ENCODE assay signal across 1 cellular context in the genomic region with DNA sequence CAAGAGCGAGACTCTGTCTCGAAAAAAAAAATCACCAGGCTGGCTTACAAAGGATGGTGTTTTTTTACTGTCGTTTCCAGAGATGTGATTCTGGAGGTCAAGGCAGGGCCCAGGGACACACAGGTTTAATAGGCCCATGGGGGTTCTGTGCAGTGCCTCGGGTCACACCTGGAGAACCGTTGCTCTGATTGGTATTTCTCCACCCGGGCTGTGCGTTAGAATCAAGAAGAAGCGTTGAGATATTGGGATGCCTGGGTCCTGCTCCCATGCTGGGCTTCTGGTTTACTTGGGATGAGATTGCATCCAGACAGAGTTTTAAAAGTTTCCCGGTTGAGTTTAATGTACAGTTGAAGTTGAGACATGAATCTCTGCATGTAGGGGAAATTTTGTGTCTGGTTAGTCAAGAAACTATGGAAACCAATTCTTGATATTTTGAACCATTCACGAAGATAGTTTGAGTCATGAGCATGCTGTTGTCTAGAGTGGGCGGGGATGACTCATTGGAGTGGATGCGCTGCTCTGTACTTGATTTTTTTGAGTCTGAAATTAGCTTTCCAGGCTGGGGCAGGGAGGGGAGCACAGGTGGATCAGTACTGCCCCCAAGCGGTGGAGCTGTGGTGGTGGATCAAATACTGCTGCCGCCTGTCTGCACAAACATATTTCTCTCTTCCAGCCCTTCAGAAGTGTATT.
TF ChIP-seq lines count a peak whose summit lies in the region.

No MANE protein-coding gene starts in this region.

TF ChIP-seq in SK-N-SH, 30 proteins besides CTCF, POLR2A, EP300 and RAD21 (continued from another document):
- peak; percentile 98 for TF ChIP-seq FOSL2 (IDR thresholded peaks at IDR 0.05; ENCODE audit: borderline replicate concordance, low read depth)
- TF ChIP-seq RXRA (IDR thresholded peaks at IDR 0.05; ENCODE audit: borderline replicate concordance, low read depth) = no peak
- TF ChIP-seq SIN3A (IDR thresholded peaks at IDR 0.05; ENCODE audit: borderline replicate concordance, low read depth, low read length) = peak; percentile 64; the same call in 1 of the 2 replicates
- TF ChIP-seq GATA2 (CRISPR knock-in tag; IDR thresholded peaks at IDR 0.05) = no peak
- no peak for TF ChIP-seq EZH2phosphoT487 (IDR thresholded peaks at IDR 0.05; ENCODE audit: borderline replicate concordance, low read depth)
- TF ChIP-seq RFX5 (IDR thresholded peaks at IDR 0.05; ENCODE audit: low read length) = peak; percentile 75
- TF ChIP-seq, protein P1, sequence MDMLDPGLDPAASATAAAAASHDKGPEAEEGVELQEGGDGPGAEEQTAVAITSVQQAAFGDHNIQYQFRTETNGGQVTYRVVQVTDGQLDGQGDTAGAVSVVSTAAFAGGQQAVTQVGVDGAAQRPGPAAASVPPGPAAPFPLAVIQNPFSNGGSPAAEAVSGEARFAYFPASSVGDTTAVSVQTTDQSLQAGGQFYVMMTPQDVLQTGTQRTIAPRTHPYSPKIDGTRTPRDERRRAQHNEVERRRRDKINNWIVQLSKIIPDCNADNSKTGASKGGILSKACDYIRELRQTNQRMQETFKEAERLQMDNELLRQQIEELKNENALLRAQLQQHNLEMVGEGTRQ (IDR thresholded peaks at IDR 0.05; ENCODE audit: borderline replicate concordance, low read depth, low read length) = no peak
- peak; percentile 77 for TF ChIP-seq MXI1 (IDR thresholded peaks at IDR 0.05; ENCODE audit: low read depth, low read length)
- TF ChIP-seq, protein P2, sequence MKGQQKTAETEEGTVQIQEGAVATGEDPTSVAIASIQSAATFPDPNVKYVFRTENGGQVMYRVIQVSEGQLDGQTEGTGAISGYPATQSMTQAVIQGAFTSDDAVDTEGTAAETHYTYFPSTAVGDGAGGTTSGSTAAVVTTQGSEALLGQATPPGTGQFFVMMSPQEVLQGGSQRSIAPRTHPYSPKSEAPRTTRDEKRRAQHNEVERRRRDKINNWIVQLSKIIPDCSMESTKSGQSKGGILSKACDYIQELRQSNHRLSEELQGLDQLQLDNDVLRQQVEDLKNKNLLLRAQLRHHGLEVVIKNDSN (IDR thresholded peaks at IDR 0.05; ENCODE audit: borderline replicate concordance, low read depth) = no peak
- no peak; the same call in 1 of the 2 replicates for TF ChIP-seq NRF1 (IDR thresholded peaks at IDR 0.05; ENCODE audit: low read depth, low read length)
- TF ChIP-seq, protein P3, sequence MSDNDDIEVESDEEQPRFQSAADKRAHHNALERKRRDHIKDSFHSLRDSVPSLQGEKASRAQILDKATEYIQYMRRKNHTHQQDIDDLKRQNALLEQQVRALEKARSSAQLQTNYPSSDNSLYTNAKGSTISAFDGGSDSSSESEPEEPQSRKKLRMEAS (IDR thresholded peaks at IDR 0.05; ENCODE audit: low read depth) = peak; percentile 85
- TF ChIP-seq TEAD4 (IDR thresholded peaks at IDR 0.05; ENCODE audit: borderline replicate concordance, insufficient read depth) = no peak
- no peak for TF ChIP-seq ELF1 (IDR thresholded peaks at IDR 0.05)
- TF ChIP-seq NFIC (IDR thresholded peaks at IDR 0.05; ENCODE audit: borderline replicate concordance) = no peak
- no peak for TF ChIP-seq TAF1 (IDR thresholded peaks at IDR 0.05; ENCODE audit: borderline replicate concordance, low read depth, low read length)
- TF ChIP-seq TCF12 (IDR thresholded peaks at IDR 0.05) = peak; percentile 53
- no peak; the same call in 1 of the 2 replicates for TF ChIP-seq POLR2AphosphoS5 (IDR thresholded peaks at IDR 0.05; ENCODE audit: low read depth, low read length)
- no peak for TF ChIP-seq FOXM1 (IDR thresholded peaks at IDR 0.05; ENCODE audit: low read depth)
- TF ChIP-seq YY1 (IDR thresholded peaks at IDR 0.05; ENCODE audit: low read depth) = no peak
- peak; percentile 92 for TF ChIP-seq JUND (IDR thresholded peaks at IDR 0.05)
TF ChIP-seq in SK-N-SH: peak in this region for 10.
